ENCODE assay signal across 9 cellular contexts in genomic region chr16:27506771-27507170, GRCh38.
"Had no signal": no experiment of that assay in that cellular context is flagged by ENCODE, and none has a peak within 500 bp of the region (broad histone marks: within the 10 kb centered on the region; RNA-seq: fewer than 3 reads in every experiment).

No MANE protein-coding gene starts in this region.

- H3K9ac ChIP-seq: GM23248 had no signal

- H3K27ac Mint-ChIP-seq: HFFc6, IgD-negative memory B cell had no signal

- DNase-seq: GM23248, GOT3, H7, HFFc6 had no signal

- H3K27ac ChIP-seq: GM23248, HL-60 had no signal

- H3K9me3 Mint-ChIP-seq: HFFc6, IgD-negative memory B cell had no signal

- H3K9me3 ChIP-seq: HAP-1 had no signal

- H3K4me1 ChIP-seq: HAP-1 had no signal

- H3K4me3 ChIP-seq: GM23248, HAP-1 had no signal

- H3K4me3 Mint-ChIP-seq: HFFc6, IgD-negative memory B cell had no signal

- ATAC-seq: HCT116, HepG2 had no signal

- H3K27me3 Mint-ChIP-seq: IgD-negative memory B cell had no signal

- H3K4me1 Mint-ChIP-seq: IgD-negative memory B cell had no signal

- H2AFZ ChIP-seq: GM23248 had no signal
